In the genomic region with DNA sequence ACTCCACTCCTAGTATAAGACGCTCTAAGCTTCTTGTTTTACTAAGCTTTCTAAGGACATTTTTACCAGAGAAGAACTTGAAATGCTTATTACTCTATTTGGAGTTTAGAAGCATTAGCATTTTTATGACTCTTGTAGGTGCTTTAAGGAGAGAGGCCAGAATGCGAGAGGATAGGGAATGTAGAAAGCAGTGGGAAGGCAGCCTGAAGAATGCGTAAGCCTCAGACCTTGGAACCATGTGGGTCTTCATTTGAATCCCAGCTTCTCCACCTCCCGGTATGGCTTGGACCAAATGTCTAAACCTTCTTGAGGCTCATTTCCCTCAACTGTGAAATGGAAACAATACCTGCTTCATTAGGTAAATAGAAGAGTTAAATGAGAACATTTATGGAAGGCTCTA, we compare ENCODE assay signal across 23 cellular contexts.
"Had no signal": no experiment of that assay in that cellular context is flagged by ENCODE, and none has a peak within 500 bp of the region (broad histone marks: within the 10 kb centered on the region; RNA-seq: fewer than 3 reads in every experiment).

No MANE protein-coding gene starts in this region.

- DNase-seq: activated B cell treated with CpG ODN at 0.5 μM for 24 hours; activated CD4-positive, alpha-beta T cell treated with anti-CD3 and anti-CD28 coated beads for 36 hours; activated CD8-positive, alpha-beta memory T cell treated with anti-CD3 and anti-CD28 coated beads, Interleukin-2, amount 10 ng/mL, durations not matched to agents 7 days and 5 days; activated CD8-positive, alpha-beta T cell treated with anti-CD3 and anti-CD28 coated beads, Interleukin-2, amount 10 ng/mL, durations not matched to agents 7 days and 5 days; activated naive CD4-positive, alpha-beta T cell; activated T-cell treated with anti-CD3 and anti-CD28 coated beads, Interleukin-2, amount 50 U/mL, for 72 hours; effector memory CD4-positive, alpha-beta T cell; foreskin melanocyte; natural killer cell; occipital lobe; stimulated activated CD4-positive, alpha-beta T cell treated with anti-CD3 and anti-CD28 coated beads, Interleukin-15, amount 100 ng/mL, for 24 hours; stimulated activated CD4-positive, alpha-beta T cell treated with anti-CD3 and anti-CD28 coated beads, Interleukin-2, amount 100 ng/mL, for 24 hours; stimulated activated naive B cell treated with anti-CD40 and anti-IgM and Interleukin-4, amounts not matched to agents 10 μg/mL and 1 μg/mL and 100 μg/mL, for 72 hours; stomach; T-helper 2 cell; thyroid gland had no signal

- H3K4me3 ChIP-seq: colonic mucosa, esophagus muscularis mucosa, neural progenitor cell, right atrium auricular region, stomach, thyroid gland had no signal

- H3K4me3 Mint-ChIP-seq: activated B cell treated with CpG ODN at 0.5 μM for 24 hours; activated CD4-positive, alpha-beta T cell treated with anti-CD3 and anti-CD28 coated beads for 36 hours; activated CD8-positive, alpha-beta memory T cell treated with anti-CD3 and anti-CD28 coated beads, Interleukin-2, amount 10 ng/mL, durations not matched to agents 7 days and 5 days; activated CD8-positive, alpha-beta T cell treated with anti-CD3 and anti-CD28 coated beads, Interleukin-2, amount 10 ng/mL, durations not matched to agents 7 days and 5 days; activated T-cell treated with anti-CD3 and anti-CD28 coated beads, Interleukin-2, amount 50 U/mL, for 72 hours; memory B cell; natural killer cell; neural progenitor cell; stimulated activated naive B cell treated with anti-CD40 and anti-IgM and Interleukin-4, amounts not matched to agents 10 μg/mL and 1 μg/mL and 100 μg/mL, for 72 hours had no signal

- ATAC-seq: activated CD4-positive, alpha-beta T cell treated with anti-CD3 and anti-CD28 coated beads for 36 hours; activated CD8-positive, alpha-beta memory T cell treated with anti-CD3 and anti-CD28 coated beads, Interleukin-2, amount 10 ng/mL, durations not matched to agents 7 days and 5 days; activated CD8-positive, alpha-beta T cell treated with anti-CD3 and anti-CD28 coated beads, Interleukin-2, amount 10 ng/mL, durations not matched to agents 7 days and 5 days; activated naive CD4-positive, alpha-beta T cell treated with anti-CD3 and anti-CD28 coated beads, Interleukin-2, amount 50 U/mL, for 72 hours; activated T-cell treated with anti-CD3 and anti-CD28 coated beads, Interleukin-2, amount 50 U/mL, for 72 hours; natural killer cell; stimulated activated naive B cell treated with anti-CD40 and anti-IgM and Interleukin-4, amounts not matched to agents 10 μg/mL and 1 μg/mL and 100 μg/mL, for 72 hours had no signal

- H3K36me3 ChIP-seq: colonic mucosa, esophagus muscularis mucosa, neural progenitor cell, right atrium auricular region, stomach, thyroid gland had no signal

- H3K9me3 ChIP-seq: colonic mucosa, esophagus muscularis mucosa, right atrium auricular region, stomach, thyroid gland had no signal

- H3K4me1 ChIP-seq: neural progenitor cell, parathyroid adenoma, thyroid gland had no signal

- H3K27ac ChIP-seq: colonic mucosa, esophagus muscularis mucosa, neural progenitor cell, parathyroid adenoma, stomach, thyroid gland had no signal

- H3K36me3 Mint-ChIP-seq: activated CD8-positive, alpha-beta memory T cell treated with anti-CD3 and anti-CD28 coated beads, Interleukin-2, amount 10 ng/mL, durations not matched to agents 7 days and 5 days; activated naive CD4-positive, alpha-beta T cell treated with anti-CD3 and anti-CD28 coated beads, Interleukin-2, amount 50 U/mL, for 72 hours; memory B cell; natural killer cell; neural progenitor cell; stimulated activated naive B cell treated with anti-CD40 and anti-IgM and Interleukin-4, amounts not matched to agents 10 μg/mL and 1 μg/mL and 100 μg/mL, for 72 hours had no signal

- H3K9me3 Mint-ChIP-seq: activated B cell treated with CpG ODN at 0.5 μM for 24 hours; activated naive CD4-positive, alpha-beta T cell treated with anti-CD3 and anti-CD28 coated beads, Interleukin-2, amount 50 U/mL, for 72 hours; activated T-cell treated with anti-CD3 and anti-CD28 coated beads, Interleukin-2, amount 50 U/mL, for 72 hours; memory B cell; natural killer cell; neural progenitor cell; stimulated activated naive B cell treated with anti-CD40 and anti-IgM and Interleukin-4, amounts not matched to agents 10 μg/mL and 1 μg/mL and 100 μg/mL, for 72 hours had no signal

- H3K4me1 Mint-ChIP-seq: activated B cell treated with CpG ODN at 0.5 μM for 24 hours; activated CD4-positive, alpha-beta T cell treated with anti-CD3 and anti-CD28 coated beads for 36 hours; activated CD8-positive, alpha-beta memory T cell treated with anti-CD3 and anti-CD28 coated beads, Interleukin-2, amount 10 ng/mL, durations not matched to agents 7 days and 5 days; memory B cell; natural killer cell; stimulated activated naive B cell treated with anti-CD40 and anti-IgM and Interleukin-4, amounts not matched to agents 10 μg/mL and 1 μg/mL and 100 μg/mL, for 72 hours had no signal

- H3K27me3 ChIP-seq: esophagus muscularis mucosa, neural progenitor cell, right atrium auricular region, stomach, thyroid gland had no signal

- H3K27ac Mint-ChIP-seq: activated B cell treated with CpG ODN at 0.5 μM for 24 hours; activated CD4-positive, alpha-beta T cell treated with anti-CD3 and anti-CD28 coated beads for 36 hours; activated CD8-positive, alpha-beta memory T cell treated with anti-CD3 and anti-CD28 coated beads, Interleukin-2, amount 10 ng/mL, durations not matched to agents 7 days and 5 days; activated CD8-positive, alpha-beta T cell treated with anti-CD3 and anti-CD28 coated beads, Interleukin-2, amount 10 ng/mL, durations not matched to agents 7 days and 5 days; activated naive CD4-positive, alpha-beta T cell treated with anti-CD3 and anti-CD28 coated beads, Interleukin-2, amount 50 U/mL, for 72 hours; activated T-cell treated with anti-CD3 and anti-CD28 coated beads, Interleukin-2, amount 50 U/mL, for 72 hours; memory B cell; natural killer cell; neural progenitor cell; stimulated activated naive B cell treated with anti-CD40 and anti-IgM and Interleukin-4, amounts not matched to agents 10 μg/mL and 1 μg/mL and 100 μg/mL, for 72 hours had no signal
